In genomic region chr19:4233282-4233853, GRCh38 we compare ENCODE assay signal across 9 cellular contexts. TPM values are rescaled to one million over a fixed set of nuclear protein-coding genes. Genes with fewer than 3 reads are reported as not detected.
DNase-seq lines count a peak whose midpoint lies in the region; ATAC-seq and TF ChIP-seq lines count a peak whose summit lies in the region.
"Had no signal": no experiment of that assay in that cellular context is flagged by ENCODE, and none has a peak within 500 bp of the region (broad histone marks: within the 10 kb centered on the region; RNA-seq: fewer than 3 reads in every experiment).

No MANE protein-coding gene starts in this region.

- intact Hi-C loops in testis (cut with DNase I; ENCODE audit: low total_unique reads): no loop called here

- H3F3A ChIP-seq in DOHH2 (ENCODE audit: control insufficient read depth, insufficient read depth) (no peaks in the 10 kb centered on the region), Loucy (ENCODE audit: low read depth) (no peaks in the 10 kb centered on the region), neural cell (ENCODE audit: insufficient read depth, low read length, poor library complexity, severe bottlenecking) (no peaks in the 10 kb centered on the region)

- H3K36me3 ChIP-seq in DOHH2 (ENCODE audit: control insufficient read depth, low read length) (no peaks in the 10 kb centered on the region), Loucy (ENCODE audit: insufficient read depth, low read length) (no peaks in the 10 kb centered on the region), neural cell (ENCODE audit: insufficient read depth, low read length) (no peaks in the 10 kb centered on the region), testis (ENCODE audit: low read depth, missing control alignments) (no peaks in the 10 kb centered on the region)
- H3K36me3 ChIP-seq in effector memory CD4-positive, alpha-beta T cell (ENCODE audit: control insufficient read depth, insufficient read depth, low read length): no peaks in the 10 kb centered on the region
- H3K36me3 ChIP-seq: SJSA1 had no signal

- TF ChIP-seq POLR2A in testis (IDR thresholded peaks at IDR 0.05): no peak

- no peak overlapping the region for H3K4me3 ChIP-seq in DOHH2 (ENCODE audit: low read length)
- H3K4me3 ChIP-seq in Loucy (ENCODE audit: low read length, poor library complexity, severe bottlenecking): no peak overlapping the region
- no peak overlapping the region for H3K4me3 ChIP-seq in effector memory CD4-positive, alpha-beta T cell (ENCODE audit: insufficient read depth, low read depth, low read length, poor library complexity, severe bottlenecking)
- no peak overlapping the region for H3K4me3 ChIP-seq in neural cell (ENCODE audit: low read length)
- no peak overlapping the region for H3K4me3 ChIP-seq in testis
- H3K4me3 ChIP-seq: SJSA1 had no signal

- no peak for ATAC-seq in HG03565 (IDR thresholded peaks at IDR 0.05; ENCODE audit: unreplicated experiment)

- H3K9me3 ChIP-seq in DOHH2 (ENCODE audit: control insufficient read depth, insufficient read depth, low read length) (no peaks in the 10 kb centered on the region), Loucy (ENCODE audit: insufficient read depth, low read depth, low read length) (no peaks in the 10 kb centered on the region), neural cell (ENCODE audit: low read length) (no peaks in the 10 kb centered on the region), testis (no peaks in the 10 kb centered on the region)
- no peaks in the 10 kb centered on the region for H3K9me3 ChIP-seq in effector memory CD4-positive, alpha-beta T cell (ENCODE audit: control insufficient read depth, low read length)
- H3K9me3 ChIP-seq: SJSA1 had no signal

- H3K27me3 ChIP-seq in DOHH2 (ENCODE audit: control insufficient read depth, low read length): peaks cover 26% of the 10 kb centered on the region
- peaks cover 7% of the 10 kb centered on the region for H3K27me3 ChIP-seq in Loucy (ENCODE audit: insufficient read depth, low read length, poor library complexity, severe bottlenecking)
- peaks cover 14% of the 10 kb centered on the region for H3K27me3 ChIP-seq in effector memory CD4-positive, alpha-beta T cell (replicated peaks; ENCODE audit: control insufficient read depth, insufficient read depth, low read length, poor library complexity, severe bottlenecking)
- H3K27me3 ChIP-seq in neural cell (ENCODE audit: insufficient read depth, low read depth, low read length): no peaks in the 10 kb centered on the region
- no peaks in the 10 kb centered on the region for H3K27me3 ChIP-seq in testis

- no peak overlapping the region for H3K9ac ChIP-seq in Loucy (ENCODE audit: low read depth, low read length, poor library complexity, severe bottlenecking)
- H3K9ac ChIP-seq in neural cell (ENCODE audit: low read length): no peak overlapping the region

- H3K9me2 ChIP-seq in DOHH2 (replicated peaks; ENCODE audit: control insufficient read depth, low read length): no peaks in the 10 kb centered on the region
- no peaks in the 10 kb centered on the region for H3K9me2 ChIP-seq in Loucy (replicated peaks; ENCODE audit: low read depth, low read length)
- no peaks in the 10 kb centered on the region for H3K9me2 ChIP-seq in neural cell (ENCODE audit: insufficient read depth, low read length)

- H3K27ac ChIP-seq in DOHH2 (ENCODE audit: low read depth, low read length): no peak overlapping the region
- no peak overlapping the region for H3K27ac ChIP-seq in effector memory CD4-positive, alpha-beta T cell (ENCODE audit: insufficient read depth, low read length, poor library complexity, severe bottlenecking)
- no peak overlapping the region for H3K27ac ChIP-seq in neural cell (ENCODE audit: low read length)
- no peak overlapping the region for H3K27ac ChIP-seq in testis
- H3K27ac ChIP-seq: SJSA1 had no signal

- peak; percentile 54 to 57 for DNase-seq in activated CD4-positive, alpha-beta T cell treated with anti-CD3 and anti-CD28 coated beads, Interleukin-2, amount 50 U/mL, for 24 hours (ENCODE audit: low read depth in 1 of 2, low spot score in 1 of 2)
- peak; percentile 22 to 50 (median 36) for DNase-seq in effector memory CD4-positive, alpha-beta T cell
- DNase-seq in testis (peak; percentile 53), SIG-M5 (lab: John Stamatoyannopoulos, UW) (no peak)

- H3K4me2 ChIP-seq in DOHH2 (ENCODE audit: low read length) (peak overlapping the region; percentile 8; the same call in 1 of the 2 replicates), Loucy (ENCODE audit: low read depth, low read length, poor library complexity, severe bottlenecking) (no peak overlapping the region), neural cell (ENCODE audit: low read length) (no peak overlapping the region)

- TF ChIP-seq CTCF in DOHH2 (IDR thresholded peaks at IDR 0.05; ENCODE audit: low read depth, low read length, poor library complexity, severe bottlenecking) (peak; percentile 97), Loucy (conservative IDR thresholded peaks at IDR 0.05; ENCODE audit: low read length) (peak; percentile 80), neural cell (IDR thresholded peaks at IDR 0.05; ENCODE audit: poor library complexity, severe bottlenecking) (peak; percentile 41), testis (IDR thresholded peaks at IDR 0.05) (peak; percentile 21 to 70 (median 52))

- WGBS in testis, 2 donors: 28 to 41% methylated on average over 10 to 11 of the region's 11 CpGs

- TF ChIP-seq RAD21 in neural cell (conservative IDR thresholded peaks at IDR 0.05): no peak

- peaks cover 11% of the 10 kb centered on the region for H3K4me1 ChIP-seq in DOHH2 (ENCODE audit: control insufficient read depth, low read length)
- H3K4me1 ChIP-seq in Loucy (ENCODE audit: insufficient read depth, low read length, poor library complexity, severe bottlenecking): no peaks in the 10 kb centered on the region
- no peaks in the 10 kb centered on the region for H3K4me1 ChIP-seq in effector memory CD4-positive, alpha-beta T cell (ENCODE audit: control insufficient read depth, insufficient read depth, low read length, poor library complexity, severe bottlenecking)
- peaks cover 6% of the 10 kb centered on the region for H3K4me1 ChIP-seq in testis

- H2AFZ ChIP-seq in Loucy (ENCODE audit: low read length) (no peak overlapping the region), neural cell (ENCODE audit: low read depth, low read length) (no peak overlapping the region)

- no peak for TF ChIP-seq EP300 in neural cell (conservative IDR thresholded peaks at IDR 0.05; ENCODE audit: poor library complexity, severe bottlenecking)

- H3K79me2 ChIP-seq in DOHH2 (ENCODE audit: control insufficient read depth, low read length): no peaks in the 10 kb centered on the region
- no peaks in the 10 kb centered on the region for H3K79me2 ChIP-seq in Loucy (ENCODE audit: insufficient read depth, low read length)
- no peaks in the 10 kb centered on the region for H3K79me2 ChIP-seq in neural cell (replicated peaks; ENCODE audit: insufficient read depth, low read length)

- H4K20me1 ChIP-seq in DOHH2 (ENCODE audit: control insufficient read depth, insufficient read depth, low read depth, low read length): no peaks in the 10 kb centered on the region
- H4K20me1 ChIP-seq in Loucy (ENCODE audit: insufficient read depth, low read length, poor library complexity, severe bottlenecking): no peaks in the 10 kb centered on the region
- H4K20me1 ChIP-seq in neural cell (ENCODE audit: insufficient read depth): no peaks in the 10 kb centered on the region

TF ChIP-seq in neural cell, 6 proteins besides CTCF, POLR2A, EP300 and RAD21:
- TF ChIP-seq EZH2 (IDR thresholded peaks at IDR 0.05; ENCODE audit: borderline replicate concordance, insufficient read depth, low read length, poor library complexity, severe bottlenecking) (no peak), SMC3 (conservative IDR thresholded peaks at IDR 0.05; ENCODE audit: poor library complexity) (no peak)

RNA-seq across cellular contexts. Expression of gene EBI3, which starts 4.0 kb away (rescaled TPM):
- polyA plus RNA-seq in neural cell (not detected in 2 replicates), testis (ENCODE audit: insufficient read depth, low read depth, low replicate concordance) (1.9 TPM)
- polyA minus RNA-seq in neural cell: not detected in 2 replicates
- total RNA-seq in testis: 1 to 10 TPM; 1.3 to 8.4 TPM
- total RNA-seq: SJSA1 had no signal

RNA-seq across cellular contexts. Expression of gene YJU2, which starts 13.5 kb away (rescaled TPM):
- polyA plus RNA-seq in neural cell (32.6 and 35.4 TPM in 2 replicates), testis (ENCODE audit: insufficient read depth, low read depth, low replicate concordance) (31.1 TPM)
- polyA minus RNA-seq in neural cell: 22.2 and 26.9 TPM in 2 replicates
- total RNA-seq in testis: 10 to 100 TPM; 26.1 to 36.6 TPM

RNA-seq across cellular contexts. Expression of gene SHD, which starts 45.7 kb away (rescaled TPM):
- polyA plus RNA-seq in neural cell: 188 and 191 TPM in 2 replicates
- 70.6 and 94.0 TPM in 2 replicates for polyA minus RNA-seq in neural cell
- 1 to 10 TPM in 1 of 2 donors, under 1 TPM in 1; 0.16 to 1.8 TPM for total RNA-seq in testis
- 0.79 TPM for polyA plus RNA-seq in testis (ENCODE audit: insufficient read depth, low read depth, low replicate concordance)
- total RNA-seq: SJSA1 had no signal

RNA-seq across cellular contexts. Expression of gene ANKRD24, which starts 50.9 kb away (rescaled TPM):
- polyA plus RNA-seq in neural cell: 2.8 and 3.3 TPM in 2 replicates
- 2.4 and 2.9 TPM in 2 replicates for polyA minus RNA-seq in neural cell
- total RNA-seq in testis: 10 to 100 TPM; 20.4 to 21.1 TPM
- 16.5 TPM for polyA plus RNA-seq in testis (ENCODE audit: insufficient read depth, low read depth, low replicate concordance)

RNA-seq across cellular contexts. Expression of gene SIRT6, which starts 51.0 kb away (rescaled TPM):
- 42.7 and 42.8 TPM in 2 replicates for polyA plus RNA-seq in neural cell
- 25.6 and 32.9 TPM in 2 replicates for polyA minus RNA-seq in neural cell
- 10 to 100 TPM; 22.0 to 29.2 TPM for total RNA-seq in testis
- 14.7 TPM for polyA plus RNA-seq in testis (ENCODE audit: insufficient read depth, low read depth, low replicate concordance)

Comparison
In these comparisons a context has a peak if more than half of its experiments do, and no peak if none do; other contexts are left out.
1. CTCF ChIP-seq: peak in every context shown above with its lines; median percentile 97 in DOHH2; 80 in Loucy; 52 in testis; 41 in neural cell.
2. RNA of gene SHD, which starts 45.7 kb away (polyA plus RNA-seq): 188 to 191 TPM in neural cell; 0.79 TPM in testis (single experiment); every median in the first group is over 100 times any median in the second.